ENCODE assay signal across 18 cellular contexts in the genomic region with DNA sequence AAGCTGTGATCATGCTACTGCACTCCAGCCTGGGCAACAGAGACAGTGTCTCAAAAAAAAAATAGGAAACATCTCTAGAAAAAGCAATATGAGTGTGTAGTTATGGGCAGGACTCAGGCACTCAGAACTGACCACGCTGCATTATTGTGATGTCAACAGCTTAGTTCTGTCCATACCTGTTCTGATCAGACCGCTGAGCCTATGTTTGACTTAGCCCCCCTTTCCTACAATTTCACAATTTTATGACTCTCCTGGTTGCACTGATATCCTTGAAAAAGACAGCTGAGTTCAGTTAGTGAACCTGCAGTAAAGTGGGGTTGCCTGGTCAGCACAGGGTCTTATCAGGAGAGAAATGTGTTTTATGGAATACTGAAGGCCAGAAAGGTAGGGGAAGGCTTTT. TPM values are rescaled to one million over a fixed set of nuclear protein-coding genes. Genes with fewer than 3 reads are reported as not detected.
DNase-seq lines count a peak whose midpoint lies in the region; TF ChIP-seq lines count a peak whose summit lies in the region.
"Had no signal": no experiment of that assay in that cellular context is flagged by ENCODE, and none has a peak within 500 bp of the region (broad histone marks: within the 10 kb centered on the region; RNA-seq: fewer than 3 reads in every experiment).

No MANE protein-coding gene starts in this region.

- POLR2A ChIA-PET in PC-9 (lab: Charles Lee; ENCODE audit: unreplicated experiment): no interaction called here

- in situ Hi-C loops in mammary epithelial cell (cut with MboI; ENCODE audit: low sequenced_read_pairs in 2 of 2): no loop called here

- no peaks in the 10 kb centered on the region for H4K20me1 ChIP-seq in mammary epithelial cell (ENCODE audit: insufficient read depth, low read length)
- no peaks in the 10 kb centered on the region for H4K20me1 ChIP-seq in PC-9 (ENCODE audit: insufficient read depth)

- intact Hi-C loops in mammary epithelial cell (cut with micrococcal nuclease) (no loop called here), breast epithelium (cut with DNase I; ENCODE audit: low total_unique reads) (no loop called here), PC-9 (cut with micrococcal nuclease; ENCODE audit: unreplicated experiment) (no loop called here)

- H3K27ac Mint-ChIP-seq in progenitor cell of endocrine pancreas: peak overlapping the region; percentile 83
- H3K27ac Mint-ChIP-seq in mesothelial cell of epicardium: no peak overlapping the region
- H3K27ac Mint-ChIP-seq: CD4-positive, alpha-beta T cell; GM23338 had no signal

- no peak overlapping the region for H3K4me2 ChIP-seq in mammary epithelial cell (ENCODE audit: insufficient read depth, low read depth, low read length)
- H3K4me2 ChIP-seq in PC-9: no peak overlapping the region
- H3K4me2 ChIP-seq: A549, GM23338 had no signal

- peak; percentile 17 for DNase-seq in mammary epithelial cell
- DNase-seq in breast epithelium (ENCODE audit: low spot score in 2 of 2): no peak
- DNase-seq in epithelial cell of esophagus (ENCODE audit: low read depth): peak; percentile 60
- DNase-seq in progenitor cell of endocrine pancreas (ENCODE audit: low spot score, unreplicated experiment): no peak
- no peak for DNase-seq in NCI-H2029 (lab: John Stamatoyannopoulos, UW)
- DNase-seq in mesothelial cell of epicardium (ENCODE audit: low spot score in 2 of 2, unreplicated experiment in 2 of 2): no peak
- no peak for DNase-seq in PC-9
- DNase-seq: AML-193; CD4-positive, alpha-beta T cell; DMS153; DMS79; GDM1; HCEC 1CT had no signal

- no peaks in the 10 kb centered on the region for H3K9me2 ChIP-seq in PC-9 (ENCODE audit: insufficient read depth)

- no peaks in the 10 kb centered on the region for H3F3A ChIP-seq in PC-9 (ENCODE audit: insufficient read depth, low read depth)

- H3K27ac ChIP-seq in mammary epithelial cell (ENCODE audit: insufficient read depth, low read depth, low read length): no peak overlapping the region
- H3K27ac ChIP-seq in breast epithelium: no peak overlapping the region
- H3K27ac ChIP-seq in PC-9: no peak overlapping the region
- H3K27ac ChIP-seq: 22Rv1, A549, C4-2B had no signal

- H3K9me3 Mint-ChIP-seq in progenitor cell of endocrine pancreas (ENCODE audit: low read depth): no peaks in the 10 kb centered on the region
- H3K9me3 Mint-ChIP-seq in mesothelial cell of epicardium: no peaks in the 10 kb centered on the region
- H3K9me3 Mint-ChIP-seq: CD4-positive, alpha-beta T cell; GM23338 had no signal

- CTCF ChIA-PET in mammary epithelial cell (lab: Charles Lee; ENCODE audit: low non-redundant PET): no interaction called here
- CTCF ChIA-PET in PC-9 (lab: Charles Lee): no interaction called here

- H3K4me3 ChIP-seq in mammary epithelial cell (replicated peaks in 1 of 3; ENCODE audit: insufficient read depth in 1 of 3, low read depth in 2 of 3, low read length in 3 of 3): no peak overlapping the region
- no peak overlapping the region for H3K4me3 ChIP-seq in breast epithelium
- H3K4me3 ChIP-seq in epithelial cell of esophagus (ENCODE audit: low read length): no peak overlapping the region
- no peak overlapping the region for H3K4me3 ChIP-seq in PC-9
- H3K4me3 ChIP-seq: A549, GM23338 had no signal

- TF ChIP-seq CTCF in mammary epithelial cell (conservative IDR thresholded peaks at IDR 0.05 in 1 of 2, IDR thresholded peaks at IDR 0.05 in 1 of 2; ENCODE audit: extremely low read depth in 1 of 2, insufficient read depth in 1 of 2, low read depth in 1 of 2, low read length in 2 of 2): no peak
- TF ChIP-seq CTCF in breast epithelium (IDR thresholded peaks at IDR 0.05): no peak
- TF ChIP-seq CTCF in epithelial cell of esophagus (IDR thresholded peaks at IDR 0.05; ENCODE audit: insufficient read depth, low read depth, low read length, missing control alignments): no peak
- TF ChIP-seq CTCF in progenitor cell of endocrine pancreas (IDR thresholded peaks at IDR 0.05; ENCODE audit: unreplicated experiment): no peak
- TF ChIP-seq CTCF in mesothelial cell of epicardium (IDR thresholded peaks at IDR 0.05; ENCODE audit: unreplicated experiment): no peak
- TF ChIP-seq CTCF in PC-9 (conservative IDR thresholded peaks at IDR 0.05): no peak

- H3K36me3 ChIP-seq in mammary epithelial cell (ENCODE audit: insufficient read depth, low read length): no peaks in the 10 kb centered on the region
- no peaks in the 10 kb centered on the region for H3K36me3 ChIP-seq in breast epithelium
- H3K36me3 ChIP-seq in PC-9 (ENCODE audit: low read depth): no peaks in the 10 kb centered on the region

- no peak for TF ChIP-seq POLR2A in breast epithelium (IDR thresholded peaks at IDR 0.05)

- no peaks in the 10 kb centered on the region for H3K36me3 Mint-ChIP-seq in progenitor cell of endocrine pancreas (ENCODE audit: insufficient read depth)
- H3K36me3 Mint-ChIP-seq in mesothelial cell of epicardium: no peaks in the 10 kb centered on the region

- H3K9ac ChIP-seq in mammary epithelial cell (ENCODE audit: insufficient read depth, low read length): no peak overlapping the region

- H3K4me1 Mint-ChIP-seq in progenitor cell of endocrine pancreas (ENCODE audit: low read depth): peaks cover 67% of the 10 kb centered on the region
- peaks cover 6% of the 10 kb centered on the region for H3K4me1 Mint-ChIP-seq in mesothelial cell of epicardium

- BruUV-seq in mammary epithelial cell (replicated peaks; lab: Mats Ljungman, UMichigan): no TSS peak
- BruUV-seq in PC-9 (replicated peaks; lab: Mats Ljungman, UMichigan): no TSS peak

- H3K27me3 Mint-ChIP-seq in progenitor cell of endocrine pancreas (no peaks in the 10 kb centered on the region), mesothelial cell of epicardium (ENCODE audit: low read depth) (peaks cover 56% of the 10 kb centered on the region)
- H3K27me3 Mint-ChIP-seq: CD4-positive, alpha-beta T cell had no signal

- WGBS in mammary epithelial cell (ENCODE audit: low coverage, missing lambda C conversion rate): 75% methylated on average over 2 of the region's 2 CpGs

- H2AFZ ChIP-seq in mammary epithelial cell (ENCODE audit: low read depth, low read length) (no peak overlapping the region), PC-9 (no peak overlapping the region)
- H2AFZ ChIP-seq: GM23338 had no signal

- no peaks in the 10 kb centered on the region for H3K27me3 ChIP-seq in mammary epithelial cell (ENCODE audit: insufficient read depth, low read length)
- H3K27me3 ChIP-seq in breast epithelium: no peaks in the 10 kb centered on the region
- H3K27me3 ChIP-seq in PC-9 (ENCODE audit: insufficient read depth, low read depth): no peaks in the 10 kb centered on the region

- H3K4me3 Mint-ChIP-seq in progenitor cell of endocrine pancreas (ENCODE audit: low read depth) (no peak overlapping the region), mesothelial cell of epicardium (no peak overlapping the region)
- H3K4me3 Mint-ChIP-seq: CD4-positive, alpha-beta T cell; GM23338 had no signal

- H3K79me2 ChIP-seq in mammary epithelial cell (ENCODE audit: insufficient read depth, low read length): no peaks in the 10 kb centered on the region
- H3K79me2 ChIP-seq in PC-9 (ENCODE audit: low read depth): no peaks in the 10 kb centered on the region

- H3K9me3 ChIP-seq in mammary epithelial cell (replicated peaks; ENCODE audit: insufficient read depth, low read length): no peaks in the 10 kb centered on the region
- no peaks in the 10 kb centered on the region for H3K9me3 ChIP-seq in breast epithelium
- H3K9me3 ChIP-seq in PC-9 (ENCODE audit: insufficient read depth, low read depth): no peaks in the 10 kb centered on the region
- H3K9me3 ChIP-seq: A549 had no signal

- dilution Hi-C loops in mammary epithelial cell (cut with HindIII; ENCODE audit: low sequenced_read_pairs): no loop called here

- no peaks in the 10 kb centered on the region for H3K4me1 ChIP-seq in mammary epithelial cell (ENCODE audit: insufficient read depth, low read length)
- no peaks in the 10 kb centered on the region for H3K4me1 ChIP-seq in breast epithelium
- H3K4me1 ChIP-seq in PC-9 (replicated peaks; ENCODE audit: insufficient read depth): no peaks in the 10 kb centered on the region

RNA-seq across cellular contexts. Expression of a gene that starts 37.8 kb away (rescaled TPM):
- total RNA-seq in mammary epithelial cell: 10 to 100 TPM in 1 of 2 donors, 1 to 10 TPM in 1; 5.7 to 17.7 TPM
- polyA plus RNA-seq in mammary epithelial cell: 3.2 TPM
- 20.5 TPM for polyA minus RNA-seq in mammary epithelial cell
- total RNA-seq in breast epithelium: 10 to 100 TPM in 2 of 3 donors, 1 to 10 TPM in 1; 6.9 to 16.0 (median 13.1) TPM
- 4.3 and 8.9 TPM in 2 replicates for total RNA-seq in progenitor cell of endocrine pancreas
- total RNA-seq in mesothelial cell of epicardium: 1.5 to 2.3 TPM (median 1.9 TPM) in 3 replicates
- total RNA-seq in PC-9 (2021): 1.4 and 2.6 TPM in 2 replicates
- total RNA-seq: HepG2 had no signal

Comparison
In these comparisons a context has a peak if more than half of its experiments do, and no peak if none do; other contexts are left out.
1. DNase-seq: peak in mammary epithelial cell (single experiment) and epithelial cell of esophagus (single experiment); none in breast epithelium (0 of 2), progenitor cell of endocrine pancreas (single experiment), NCI-H2029 (single experiment), mesothelial cell of epicardium (0 of 2) and PC-9 (0 of 2).